In genomic region chr19:48381178-48381950, GRCh38 we compare ENCODE assay signal across 17 cellular contexts. TPM values are rescaled to one million over a fixed set of nuclear protein-coding genes. Genes with fewer than 3 reads are reported as not detected.
A peak's percentile ranks its signal among the peaks of the same experiment; 100 is the strongest.
DNase-seq lines count a peak whose midpoint lies in the region; ATAC-seq, FAIRE-seq and TF ChIP-seq lines count a peak whose summit lies in the region.
"Had no signal": no experiment of that assay in that cellular context is flagged by ENCODE, and none has a peak within 500 bp of the region (broad histone marks: within the 10 kb centered on the region; RNA-seq: fewer than 3 reads in every experiment).

No MANE protein-coding gene starts in this region.

- TF ChIP-seq EP300 in K562 (IDR thresholded peaks at IDR 0.05; ENCODE audit: low read length): no peak

- H4K20me1 ChIP-seq in KMS-11 (ENCODE audit: insufficient read depth) (no peaks in the 10 kb centered on the region), K562 (replicated peaks; ENCODE audit: control insufficient read depth, insufficient read depth, low read length) (no peaks in the 10 kb centered on the region), osteoblast (ENCODE audit: insufficient read depth, low read length) (peaks cover 26% of the 10 kb centered on the region), smooth muscle cell (ENCODE audit: low read depth) (peaks cover 28% of the 10 kb centered on the region)

- H3K4me2 ChIP-seq in KMS-11: peak overlapping the region; percentile 17; the same call in 1 of the 2 replicates
- H3K4me2 ChIP-seq in K562 (ENCODE audit: insufficient read depth, low read length): no peak overlapping the region
- H3K4me2 ChIP-seq in osteoblast (ENCODE audit: insufficient read depth, low read length): no peak overlapping the region
- H3K4me2 ChIP-seq in smooth muscle cell: no peak overlapping the region
- H3K4me2 ChIP-seq: BLaER1 had no signal

- CTCF ChIA-PET in activated CD8-positive, alpha-beta memory T cell treated with anti-CD3 and anti-CD28 coated beads, Interleukin-2, amount 10 ng/mL, durations not matched to agents 7 days and 5 days (lab: Charles Lee): interaction anchor here (0.7 to 2.4 kb wide), 2 partner anchors 10 to 66 kb away, joined by 3 to 9 read pairs; partner anchors contain the start of gene KDELR1
- CTCF ChIA-PET in K562 (lab: Yijun Ruan, JAX; ENCODE audit: low intra/inter-chr PET ratio): no interaction called here

- H3K27ac Mint-ChIP-seq in activated CD8-positive, alpha-beta memory T cell treated with anti-CD3 and anti-CD28 coated beads, Interleukin-2, amount 10 ng/mL, durations not matched to agents 7 days and 5 days: peak overlapping the region; percentile 14

- H3K9me3 Mint-ChIP-seq in activated CD8-positive, alpha-beta memory T cell treated with anti-CD3 and anti-CD28 coated beads, Interleukin-2, amount 10 ng/mL, durations not matched to agents 7 days and 5 days (ENCODE audit: low read depth): no peaks in the 10 kb centered on the region
- H3K9me3 Mint-ChIP-seq: CD4-positive, alpha-beta memory T cell had no signal

- H3K4me1 ChIP-seq in KMS-11 (ENCODE audit: low read depth, poor library complexity, severe bottlenecking) (peaks cover 100% of the 10 kb centered on the region), K562 (replicated peaks in 1 of 2; ENCODE audit: control insufficient read depth in 2 of 2, insufficient read depth in 2 of 2, low read length in 2 of 2) (no peaks in the 10 kb centered on the region; a peak in 2 of 5 replicates), osteoblast (ENCODE audit: insufficient read depth, low read length) (no peaks in the 10 kb centered on the region), mucosa of descending colon (ENCODE audit: low read depth) (peaks cover 5% of the 10 kb centered on the region), smooth muscle cell (ENCODE audit: low read depth) (no peaks in the 10 kb centered on the region)

- no peaks in the 10 kb centered on the region for H3K9me3 ChIP-seq in K562 (replicated peaks; ENCODE audit: control insufficient read depth, insufficient read depth, low read depth, low read length)
- H3K9me3 ChIP-seq in osteoblast (ENCODE audit: low read depth, low read length): no peaks in the 10 kb centered on the region
- no peaks in the 10 kb centered on the region for H3K9me3 ChIP-seq in mucosa of descending colon
- H3K9me3 ChIP-seq in smooth muscle cell (replicated peaks; ENCODE audit: low read depth): no peaks in the 10 kb centered on the region
- H3K9me3 ChIP-seq: BLaER1 had no signal

- POLR2A ChIA-PET in K562 (lab: Yijun Ruan, JAX): interaction anchor here (0.5 to 1.9 kb wide), 5 partner anchors 10 to 89 kb away, joined by 3 to 12 read pairs (median 3); partner anchors contain the start of genes KDELR1, SYNGR4 and TMEM143

- DNase-seq in activated CD8-positive, alpha-beta memory T cell treated with anti-CD3 and anti-CD28 coated beads, Interleukin-2, amount 10 ng/mL, durations not matched to agents 7 days and 5 days: no peak
- DNase-seq in activated CD8-positive, alpha-beta memory T cell treated with anti-CD3 and anti-CD28 coated beads for 24 hours: no peak
- DNase-seq in K562 (ENCODE audit: extremely low read depth in 1 of 4, low spot score in 3 of 4) (no peak), osteoblast (ENCODE audit: insufficient read length, low spot score, missing footprints) (peak; percentile 60), mucosa of descending colon (no peak), COLO668 (lab: John Stamatoyannopoulos, UW; ENCODE audit: unreplicated experiment) (no peak), smooth muscle cell (lab: John Stamatoyannopoulos, UW; ENCODE audit: unreplicated experiment) (no peak)
- DNase-seq: CD4-positive, alpha-beta memory T cell; DMS53; HCEC 1CT; NCI-H2029; SHP77; T-helper 1 cell had no signal

- intact Hi-C loops in K562 (cut with micrococcal nuclease): no loop called here
- intact Hi-C loops in mucosa of descending colon (cut with DNase I, micrococcal nuclease): no loop called here

- peak overlapping the region; percentile 90; the same call in 1 of the 2 replicates for H3K27ac ChIP-seq in KMS-11
- no peak overlapping the region for H3K27ac ChIP-seq in K562 (ENCODE audit: extremely low read depth, low read depth, low read length)
- H3K27ac ChIP-seq in osteoblast (ENCODE audit: low read depth, low read length): no peak overlapping the region
- H3K27ac ChIP-seq in smooth muscle cell (ENCODE audit: low read depth): no peak overlapping the region
- H3K27ac ChIP-seq: BLaER1 had no signal

- peaks cover 19% of the 10 kb centered on the region for H3K36me3 Mint-ChIP-seq in activated CD8-positive, alpha-beta memory T cell treated with anti-CD3 and anti-CD28 coated beads, Interleukin-2, amount 10 ng/mL, durations not matched to agents 7 days and 5 days

- H3K79me2 ChIP-seq in KMS-11 (ENCODE audit: insufficient read depth, low read depth) (no peaks in the 10 kb centered on the region), K562 (ENCODE audit: control insufficient read depth, insufficient read depth, low read length) (no peaks in the 10 kb centered on the region), osteoblast (ENCODE audit: insufficient read depth, low read length) (no peaks in the 10 kb centered on the region), smooth muscle cell (ENCODE audit: low read depth) (no peaks in the 10 kb centered on the region)

- ATAC-seq in activated CD8-positive, alpha-beta memory T cell treated with anti-CD3 and anti-CD28 coated beads, Interleukin-2, amount 10 ng/mL, durations not matched to agents 7 days and 5 days: no peak
- ATAC-seq in K562: no peak
- ATAC-seq in mucosa of descending colon: no peak
- ATAC-seq: SK-N-SH treated with all-trans-retinoic acid at 6 μM for 48 hours had no signal

- H3K4me3 ChIP-seq in KMS-11 (IDR thresholded peaks at IDR 0.05; ENCODE audit: insufficient read depth, low read depth, low read length) (no peak overlapping the region), K562 (no peak overlapping the region), osteoblast (ENCODE audit: insufficient read depth, low read length) (no peak overlapping the region), mucosa of descending colon (no peak overlapping the region), smooth muscle cell (no peak overlapping the region)
- H3K4me3 ChIP-seq: BLaER1 had no signal

- no peak for FAIRE-seq in K562 (lab: Jason Lieb, UNC)
- FAIRE-seq: A204.1 had no signal

- peaks cover 2% of the 10 kb centered on the region for H3K9me1 ChIP-seq in K562 (ENCODE audit: control insufficient read depth, insufficient read depth, low read length)

- no TSS peak for BruUV-seq in K562 (replicated peaks; lab: Mats Ljungman, UMichigan)

- 0 out of 2 replicates have a peak, but pooled peaks have one; percentile 34 for TF ChIP-seq POLR2A in K562 (conservative IDR thresholded peaks at IDR 0.05)

- no peak overlapping the region for H3K4me3 Mint-ChIP-seq in activated CD8-positive, alpha-beta memory T cell treated with anti-CD3 and anti-CD28 coated beads, Interleukin-2, amount 10 ng/mL, durations not matched to agents 7 days and 5 days
- H3K4me3 Mint-ChIP-seq: CD4-positive, alpha-beta memory T cell had no signal

- TF ChIP-seq RAD21 in K562 (CRISPR knock-in tag; conservative IDR thresholded peaks at IDR 0.05 in 1 of 2, IDR thresholded peaks at IDR 0.05 in 1 of 2): no peak

- WGBS in K562 (ENCODE audit: insufficient coverage, low coverage, missing lambda C conversion rate): 89% methylated on average over 11 of the region's 11 CpGs
- 91% methylated on average over 11 of the region's 11 CpGs for WGBS in smooth muscle cell (ENCODE audit: low lambda C conversion rate)

- H3K9ac ChIP-seq in KMS-11 (no peak overlapping the region), K562 (ENCODE audit: insufficient read depth in 1 of 2, low read depth in 2 of 2, low read length in 2 of 2) (no peak overlapping the region), smooth muscle cell (ENCODE audit: low read depth) (no peak overlapping the region)
- H3K9ac ChIP-seq: BLaER1 had no signal

- H3K36me3 ChIP-seq in KMS-11 (ENCODE audit: insufficient read depth): 0 out of 2 replicates have a peak, but pooled peaks cover 8% of the 10 kb centered on the region
- peaks cover 48% of the 10 kb centered on the region for H3K36me3 ChIP-seq in K562 (ENCODE audit: control insufficient read depth, insufficient read depth, low read length)
- peaks cover 50% of the 10 kb centered on the region for H3K36me3 ChIP-seq in osteoblast (ENCODE audit: insufficient read depth, low read length)
- H3K36me3 ChIP-seq in mucosa of descending colon (ENCODE audit: low read depth): peaks cover 19% of the 10 kb centered on the region
- H3K36me3 ChIP-seq in smooth muscle cell (ENCODE audit: low read depth): peaks cover 3% of the 10 kb centered on the region

- peaks cover 2% of the 10 kb centered on the region for H3K4me1 Mint-ChIP-seq in activated CD8-positive, alpha-beta memory T cell treated with anti-CD3 and anti-CD28 coated beads, Interleukin-2, amount 10 ng/mL, durations not matched to agents 7 days and 5 days

- H2AFZ ChIP-seq in KMS-11 (ENCODE audit: low read depth) (no peak overlapping the region), K562 (ENCODE audit: low read depth, low read length) (no peak overlapping the region), osteoblast (ENCODE audit: low read length) (no peak overlapping the region), smooth muscle cell (ENCODE audit: low read depth) (no peak overlapping the region)

- peaks cover 10% of the 10 kb centered on the region for H3F3A ChIP-seq in smooth muscle cell (ENCODE audit: low read depth)

- TF ChIP-seq CTCF in KMS-11 (conservative IDR thresholded peaks at IDR 0.05; ENCODE audit: low read depth, low read length) (no peak), K562 (IDR thresholded peaks at IDR 0.05 in 2 of 3, conservative IDR thresholded peaks at IDR 0.05 in 1 of 3; ENCODE audit: insufficient read depth in 2 of 3, low read depth in 1 of 3, low read length in 3 of 3) (0 out of 6 replicates have a peak, but pooled peaks of 1 of the 3 experiments have one; percentile 14), osteoblast (IDR thresholded peaks at IDR 0.05; ENCODE audit: extremely low read depth, low read depth, low read length) (no peak), mucosa of descending colon (IDR thresholded peaks at IDR 0.05) (no peak), smooth muscle cell (IDR thresholded peaks at IDR 0.05; ENCODE audit: borderline replicate concordance, insufficient read depth, poor library complexity, severe bottlenecking) (no peak)

- no peaks in the 10 kb centered on the region for H3K27me3 ChIP-seq in KMS-11 (ENCODE audit: insufficient read depth, low read depth)
- H3K27me3 ChIP-seq in K562 (ENCODE audit: control insufficient read depth in 2 of 2, insufficient read depth in 2 of 2, low read length in 2 of 2): no peaks in the 10 kb centered on the region
- no peaks in the 10 kb centered on the region for H3K27me3 ChIP-seq in osteoblast (ENCODE audit: insufficient read depth, low read length)
- no peaks in the 10 kb centered on the region for H3K27me3 ChIP-seq in smooth muscle cell (ENCODE audit: low read depth)
- H3K27me3 ChIP-seq: BLaER1 had no signal

- in situ Hi-C loops in K562 (cut with MboI): no loop called here

- H3K27me3 Mint-ChIP-seq in activated CD8-positive, alpha-beta memory T cell treated with anti-CD3 and anti-CD28 coated beads, Interleukin-2, amount 10 ng/mL, durations not matched to agents 7 days and 5 days: no peaks in the 10 kb centered on the region
- H3K27me3 Mint-ChIP-seq: CD4-positive, alpha-beta memory T cell had no signal

RNA-seq across cellular contexts. Expression of gene KDELR1, which starts 10.0 kb away (rescaled TPM):
- total RNA-seq in activated CD8-positive, alpha-beta memory T cell treated with anti-CD3 and anti-CD28 coated beads, Interleukin-2, amount 10 ng/mL, durations not matched to agents 7 days and 5 days: 10 to 100 TPM; 64.8 to 72.2 TPM
- total RNA-seq in K562 (2011; cell fraction: chromatin; rRNA removed; ENCODE audit: low replicate concordance): 108 and 202 TPM in 2 replicates
- total RNA-seq in K562 (2011; cell fraction: nucleolus; rRNA removed): 194 and 232 TPM in 2 replicates
- total RNA-seq in K562 (2011; cell fraction: nucleoplasm; rRNA removed): 218 and 234 TPM in 2 replicates
- total RNA-seq in K562 (2014; rRNA removed) (54.2 and 66.1 TPM in 2 replicates), K562 (2014; rRNA removed; fragmentation: Illumina TruSeq; extraction: Trizol) (49.1 and 52.5 TPM in 2 replicates), K562 (2015; rRNA removed; fragmentation: Illumina TruSeq; extraction: Trizol) (58.5 and 60.6 TPM in 2 replicates), K562 (2021) (133 and 138 TPM in 2 replicates), osteoblast (95.2 and 119 TPM in 2 replicates), mucosa of descending colon (100 to 1,000 TPM; 144 to 214 (median 200) TPM), smooth muscle cell (203 and 239 TPM in 2 replicates)
- polyA plus RNA-seq in K562 (2011; rRNA removed) (82.9 and 185 TPM in 2 replicates), K562 (2014; fragmentation: Illumina TruSeq; extraction: Trizol) (165 and 185 TPM in 2 replicates), K562 (2014; fragmentation: Nextera tagmentation; extraction: Ambion mirVana) (10 to 100 TPM in 1 of 2 experiments, 1 to 10 TPM in 1; 6.1 to 11.1 TPM), K562 (2014; rRNA removed) (75.0 and 76.4 TPM in 2 replicates), smooth muscle cell (296 and 315 TPM in 2 replicates)
- polyA plus RNA-seq in K562 (2011; cell fraction: cytosol; rRNA removed): 130 and 145 TPM in 2 replicates
- 95.0 and 123 TPM in 2 replicates for polyA plus RNA-seq in K562 (2011; cell fraction: nucleus; rRNA removed)
- polyA plus RNA-seq in K562 (2012): 104 and 182 TPM in 2 replicates
- polyA minus RNA-seq in K562 (2011; rRNA and poly(A)+ RNA removed): 42.4 and 68.6 TPM in 2 replicates
- polyA minus RNA-seq in K562 (2011; cell fraction: cytosol; rRNA and poly(A)+ RNA removed): 60.7 and 117 TPM in 2 replicates
- 10.4 and 21.3 TPM in 2 replicates for polyA minus RNA-seq in K562 (2011; cell fraction: nucleus; rRNA and poly(A)+ RNA removed)

RNA-seq across cellular contexts. Expression of gene GRIN2D, which starts 12.1 kb away (rescaled TPM):
- total RNA-seq in activated CD8-positive, alpha-beta memory T cell treated with anti-CD3 and anti-CD28 coated beads, Interleukin-2, amount 10 ng/mL, durations not matched to agents 7 days and 5 days: under 1 TPM; 0.09 to 0.18 TPM
- total RNA-seq in K562 (2011; cell fraction: chromatin; rRNA removed; ENCODE audit: low replicate concordance): 10.1 and 29.7 TPM in 2 replicates
- 20.7 and 23.5 TPM in 2 replicates for total RNA-seq in K562 (2011; cell fraction: nucleolus; rRNA removed)
- 16.9 and 17.3 TPM in 2 replicates for total RNA-seq in K562 (2011; cell fraction: nucleoplasm; rRNA removed)
- total RNA-seq in K562 (2014; rRNA removed): 4.7 and 5.3 TPM in 2 replicates
- total RNA-seq in K562 (2014; rRNA removed; fragmentation: Illumina TruSeq; extraction: Trizol): 0.86 and 0.98 TPM in 2 replicates
- total RNA-seq in K562 (2015; rRNA removed; fragmentation: Illumina TruSeq; extraction: Trizol): 1.8 and 2.7 TPM in 2 replicates
- 24.7 and 31.5 TPM in 2 replicates for total RNA-seq in K562 (2021)
- 0.95 and 2.5 TPM in 2 replicates for polyA plus RNA-seq in K562 (2011; rRNA removed)
- polyA plus RNA-seq in K562 (2011; cell fraction: cytosol; rRNA removed): 2.4 and 3.0 TPM in 2 replicates
- polyA plus RNA-seq in K562 (2011; cell fraction: nucleus; rRNA removed): 10.1 and 14.4 TPM in 2 replicates
- 12.9 and 14.4 TPM in 2 replicates for polyA plus RNA-seq in K562 (2012)
- 7.5 and 12.0 TPM in 2 replicates for polyA plus RNA-seq in K562 (2014; fragmentation: Illumina TruSeq; extraction: Trizol)
- polyA plus RNA-seq in K562 (2014; fragmentation: Nextera tagmentation; extraction: Ambion mirVana): under 1 TPM; 0.32 to 0.55 TPM
- polyA plus RNA-seq in K562 (2014; rRNA removed): 5.3 and 5.6 TPM in 2 replicates
- 1.9 and 2.3 TPM in 2 replicates for polyA minus RNA-seq in K562 (2011; rRNA and poly(A)+ RNA removed)
- 15.0 and 18.7 TPM in 2 replicates for polyA minus RNA-seq in K562 (2011; cell fraction: cytosol; rRNA and poly(A)+ RNA removed)
- polyA minus RNA-seq in K562 (2011; cell fraction: nucleus; rRNA and poly(A)+ RNA removed): 7.8 and 8.8 TPM in 2 replicates
- under 0.01 TPM in 2 replicates for total RNA-seq in osteoblast
- under 1 TPM; 0.26 to 0.46 (median 0.35) TPM for total RNA-seq in mucosa of descending colon
- total RNA-seq in smooth muscle cell: 3.5 and 4.0 TPM in 2 replicates
- 10.7 and 12.7 TPM in 2 replicates for polyA plus RNA-seq in smooth muscle cell
- polyA plus RNA-seq: CD4-positive, alpha-beta memory T cell had no signal

RNA-seq across cellular contexts. Expression of gene SYNGR4, which starts 17.2 kb away (rescaled TPM):
- total RNA-seq in activated CD8-positive, alpha-beta memory T cell treated with anti-CD3 and anti-CD28 coated beads, Interleukin-2, amount 10 ng/mL, durations not matched to agents 7 days and 5 days: not detected
- not detected in 2 replicates for total RNA-seq in K562 (2011; cell fraction: chromatin; rRNA removed; ENCODE audit: low replicate concordance)
- not detected in 2 replicates for total RNA-seq in K562 (2011; cell fraction: nucleolus; rRNA removed)
- not detected in 2 replicates for total RNA-seq in K562 (2011; cell fraction: nucleoplasm; rRNA removed)
- not detected in 2 replicates for total RNA-seq in K562 (2014; rRNA removed)
- not detected in 2 replicates for total RNA-seq in K562 (2014; rRNA removed; fragmentation: Illumina TruSeq; extraction: Trizol)
- total RNA-seq in K562 (2015; rRNA removed; fragmentation: Illumina TruSeq; extraction: Trizol): not detected in 2 replicates
- not detected in 2 replicates for total RNA-seq in K562 (2021)
- 0.19 TPM in 1 of 2 replicates, not detected in the other for polyA plus RNA-seq in K562 (2011; rRNA removed)
- polyA plus RNA-seq in K562 (2011; cell fraction: cytosol; rRNA removed): 0.07 and 0.09 TPM in 2 replicates
- polyA plus RNA-seq in K562 (2011; cell fraction: nucleus; rRNA removed): not detected in 2 replicates
- 0.22 and 0.46 TPM in 2 replicates for polyA plus RNA-seq in K562 (2012)
- 0.28 TPM in 1 of 2 replicates, not detected in the other for polyA plus RNA-seq in K562 (2014; fragmentation: Illumina TruSeq; extraction: Trizol)
- under 1 TPM in 1 of 2 experiments, not detected in 1; 0.14 TPM for polyA plus RNA-seq in K562 (2014; fragmentation: Nextera tagmentation; extraction: Ambion mirVana)
- polyA plus RNA-seq in K562 (2014; rRNA removed): 0.07 TPM in 1 of 2 replicates, not detected in the other
- 0.21 TPM in 2 replicates for polyA minus RNA-seq in K562 (2011; rRNA and poly(A)+ RNA removed)
- polyA minus RNA-seq in K562 (2011; cell fraction: cytosol; rRNA and poly(A)+ RNA removed): not detected in 2 replicates
- polyA minus RNA-seq in K562 (2011; cell fraction: nucleus; rRNA and poly(A)+ RNA removed): not detected in 2 replicates
- not detected in 2 replicates for total RNA-seq in osteoblast
- total RNA-seq in mucosa of descending colon: under 1 TPM in 1 of 3 donors, not detected in 2; 0.41 TPM
- not detected in 2 replicates for total RNA-seq in smooth muscle cell
- 0.98 TPM in 1 of 2 replicates, not detected in the other for polyA plus RNA-seq in smooth muscle cell
- total RNA-seq: CD4-positive, alpha-beta memory T cell had no signal
- polyA plus RNA-seq: CD4-positive, alpha-beta memory T cell had no signal

RNA-seq across cellular contexts. Expression of gene TMEM143, which starts 17.6 kb away (rescaled TPM):
- total RNA-seq in activated CD8-positive, alpha-beta memory T cell treated with anti-CD3 and anti-CD28 coated beads, Interleukin-2, amount 10 ng/mL, durations not matched to agents 7 days and 5 days: 10 to 100 TPM; 16.7 to 22.3 TPM
- 29.3 and 59.3 TPM in 2 replicates for total RNA-seq in K562 (2011; cell fraction: chromatin; rRNA removed; ENCODE audit: low replicate concordance)
- total RNA-seq in K562 (2011; cell fraction: nucleolus; rRNA removed): 38.5 and 49.2 TPM in 2 replicates
- total RNA-seq in K562 (2011; cell fraction: nucleoplasm; rRNA removed): 33.1 and 37.4 TPM in 2 replicates
- total RNA-seq in K562 (2014; rRNA removed): 2.3 and 5.1 TPM in 2 replicates
- total RNA-seq in K562 (2014; rRNA removed; fragmentation: Illumina TruSeq; extraction: Trizol): 0.96 and 1.9 TPM in 2 replicates
- total RNA-seq in K562 (2015; rRNA removed; fragmentation: Illumina TruSeq; extraction: Trizol): 2.5 and 4.3 TPM in 2 replicates
- 7.9 and 8.8 TPM in 2 replicates for total RNA-seq in K562 (2021)
- 6.6 and 12.4 TPM in 2 replicates for polyA plus RNA-seq in K562 (2011; rRNA removed)
- 9.7 and 10.7 TPM in 2 replicates for polyA plus RNA-seq in K562 (2011; cell fraction: cytosol; rRNA removed)
- 52.1 and 58.7 TPM in 2 replicates for polyA plus RNA-seq in K562 (2011; cell fraction: nucleus; rRNA removed)
- 5.2 and 12.0 TPM in 2 replicates for polyA plus RNA-seq in K562 (2012)
- polyA plus RNA-seq in K562 (2014; fragmentation: Illumina TruSeq; extraction: Trizol): 4.7 and 5.0 TPM in 2 replicates
- under 1 TPM; 0.66 to 0.67 TPM for polyA plus RNA-seq in K562 (2014; fragmentation: Nextera tagmentation; extraction: Ambion mirVana)
- 7.2 and 7.8 TPM in 2 replicates for polyA plus RNA-seq in K562 (2014; rRNA removed)
- polyA minus RNA-seq in K562 (2011; rRNA and poly(A)+ RNA removed): 3.8 and 5.5 TPM in 2 replicates
- 10.0 and 12.9 TPM in 2 replicates for polyA minus RNA-seq in K562 (2011; cell fraction: cytosol; rRNA and poly(A)+ RNA removed)
- 8.5 and 16.0 TPM in 2 replicates for polyA minus RNA-seq in K562 (2011; cell fraction: nucleus; rRNA and poly(A)+ RNA removed)
- 4.3 and 4.7 TPM in 2 replicates for total RNA-seq in osteoblast
- total RNA-seq in mucosa of descending colon: 10 to 100 TPM; 13.2 to 14.5 (median 13.6) TPM
- total RNA-seq in smooth muscle cell: 3.0 and 3.8 TPM in 2 replicates
- 11.2 and 18.7 TPM in 2 replicates for polyA plus RNA-seq in smooth muscle cell

RNA-seq across cellular contexts. Expression of gene EMP3, which starts 56.0 kb away (rescaled TPM):
- 100 to 1,000 TPM; 291 to 294 TPM for total RNA-seq in activated CD8-positive, alpha-beta memory T cell treated with anti-CD3 and anti-CD28 coated beads, Interleukin-2, amount 10 ng/mL, durations not matched to agents 7 days and 5 days
- 94.2 and 300 TPM in 2 replicates for total RNA-seq in K562 (2011; cell fraction: chromatin; rRNA removed; ENCODE audit: low replicate concordance)
- 624 and 788 TPM in 2 replicates for total RNA-seq in K562 (2011; cell fraction: nucleolus; rRNA removed)
- total RNA-seq in K562 (2011; cell fraction: nucleoplasm; rRNA removed): 425 and 454 TPM in 2 replicates
- total RNA-seq in K562 (2014; rRNA removed): 137 and 194 TPM in 2 replicates
- total RNA-seq in K562 (2014; rRNA removed; fragmentation: Illumina TruSeq; extraction: Trizol): 184 and 204 TPM in 2 replicates
- 386 and 393 TPM in 2 replicates for total RNA-seq in K562 (2015; rRNA removed; fragmentation: Illumina TruSeq; extraction: Trizol)
- total RNA-seq in K562 (2021): 296 and 321 TPM in 2 replicates
- 355 and 448 TPM in 2 replicates for polyA plus RNA-seq in K562 (2011; rRNA removed)
- 690 and 1,312 TPM in 2 replicates for polyA plus RNA-seq in K562 (2011; cell fraction: cytosol; rRNA removed)
- polyA plus RNA-seq in K562 (2011; cell fraction: nucleus; rRNA removed): 177 and 267 TPM in 2 replicates
- 325 and 506 TPM in 2 replicates for polyA plus RNA-seq in K562 (2012)
- 308 and 333 TPM in 2 replicates for polyA plus RNA-seq in K562 (2014; fragmentation: Illumina TruSeq; extraction: Trizol)
- 100 to 1,000 TPM; 123 to 227 TPM for polyA plus RNA-seq in K562 (2014; fragmentation: Nextera tagmentation; extraction: Ambion mirVana)
- polyA plus RNA-seq in K562 (2014; rRNA removed): 314 and 369 TPM in 2 replicates
- 191 and 276 TPM in 2 replicates for polyA minus RNA-seq in K562 (2011; rRNA and poly(A)+ RNA removed)
- 149 and 202 TPM in 2 replicates for polyA minus RNA-seq in K562 (2011; cell fraction: cytosol; rRNA and poly(A)+ RNA removed)
- polyA minus RNA-seq in K562 (2011; cell fraction: nucleus; rRNA and poly(A)+ RNA removed): 51.7 and 64.9 TPM in 2 replicates
- 185 and 216 TPM in 2 replicates for total RNA-seq in osteoblast
- total RNA-seq in mucosa of descending colon: 100 to 1,000 TPM in 1 of 3 donors, 10 to 100 TPM in 2; 10.3 to 109 (median 36.2) TPM
- total RNA-seq in smooth muscle cell: 74.5 and 95.2 TPM in 2 replicates
- 424 and 458 TPM in 2 replicates for polyA plus RNA-seq in smooth muscle cell
